Comparison of ENCODE assay signal across 24 cellular contexts in genomic region chr12:54136844-54137580, GRCh38. TPM values are rescaled to one million over a fixed set of nuclear protein-coding genes. Genes with fewer than 3 reads are reported as not detected.
DNase-seq lines count a peak whose midpoint lies in the region; ATAC-seq and TF ChIP-seq lines count a peak whose summit lies in the region.
"Had no signal": no experiment of that assay in that cellular context is flagged by ENCODE, and none has a peak within 500 bp of the region (broad histone marks: within the 10 kb centered on the region; RNA-seq: fewer than 3 reads in every experiment).

No MANE protein-coding gene starts in this region.

- TF ChIP-seq CTCF in AG09319 (IDR thresholded peaks at IDR 0.05; ENCODE audit: low read depth, low read length) = peak; percentile 14
- TF ChIP-seq CTCF in endodermal cell (conservative IDR thresholded peaks at IDR 0.05) = peak; percentile 55
- peak; percentile 22 for TF ChIP-seq CTCF in neural crest cell (conservative IDR thresholded peaks at IDR 0.05)
- no peak for TF ChIP-seq CTCF in chondrocyte (IDR thresholded peaks at IDR 0.05)
- TF ChIP-seq CTCF in coronary artery (IDR thresholded peaks at IDR 0.05) = no peak

- H3K27ac ChIP-seq in endodermal cell (ENCODE audit: low read depth, low read length) (no peak overlapping the region), coronary artery (no peak overlapping the region)
- H3K27ac ChIP-seq: adrenal gland, left ventricle myocardium inferior, pancreas, RWPE1, thyroid gland had no signal

- ATAC-seq in left ventricle myocardium superior (no peak), HG02970 (IDR thresholded peaks at IDR 0.05; ENCODE audit: low FRiP score, unreplicated experiment) (no peak)
- ATAC-seq: esophagus mucosa; stimulated activated memory B cell treated with anti-CD40 and anti-IgM and Interleukin-4, amounts not matched to agents 10 μg/mL and 1 μg/mL and 100 μg/mL, for 72 hours had no signal

- DNase-seq in AG09319 (ENCODE audit: extremely low read depth, low read depth) = no peak
- DNase-seq in GM03348 (ENCODE audit: low spot score) = peak; percentile 63
- DNase-seq in endodermal cell = no peak
- DNase-seq in neural crest cell (ENCODE audit: low read depth, low spot score) = no peak
- DNase-seq in chondrocyte (ENCODE audit: low spot score) = no peak
- DNase-seq in left ventricle myocardium superior = no peak
- no peak for DNase-seq in coronary artery (ENCODE audit: low spot score)
- DNase-seq: activated CD4-positive, alpha-beta T cell treated with anti-CD3 and anti-CD28 coated beads, Interleukin-2, amount 10 ng/mL, durations not matched to agents 24 days and 14 days; activated CD8-positive, alpha-beta memory T cell treated with anti-CD3 and anti-CD28 coated beads, Interleukin-2, amount 50 U/mL, for 48 hours; activated gamma-delta T cell; adrenal gland; DMS153; head of caudate nucleus; KBM-7; left ventricle myocardium inferior; NCI-H1048; NCI-H2081 treated with DMSO at 0.1 percent for 48 hours; pancreas; thyroid gland had no signal

- H3K36me3 ChIP-seq in endodermal cell (ENCODE audit: control insufficient read depth, insufficient read depth, low read length) = no peaks in the 10 kb centered on the region
- H3K36me3 ChIP-seq: adrenal gland, left ventricle myocardium inferior, pancreas, thyroid gland had no signal

- no peaks in the 10 kb centered on the region for H3K9me3 ChIP-seq in endodermal cell (ENCODE audit: control insufficient read depth, low read length)
- H3K9me3 ChIP-seq: adrenal gland, left ventricle myocardium inferior, pancreas, thyroid gland had no signal

- H3K27me3 ChIP-seq in endodermal cell (ENCODE audit: control insufficient read depth, insufficient read depth, low read length, poor library complexity, severe bottlenecking) = peaks cover 100% of the 10 kb centered on the region
- H3K27me3 ChIP-seq: adrenal gland, pancreas had no signal

- 72 to 76% methylated on average over 3 to 12 of the region's 12 CpGs for WGBS in endodermal cell (ENCODE audit: insufficient coverage in 1 of 2, insufficient read length in 1 of 2), 2 experiments

- H3K4me1 Mint-ChIP-seq in endodermal cell (peaks cover 28% of the 10 kb centered on the region), neural crest cell (peaks cover 14% of the 10 kb centered on the region), chondrocyte (ENCODE audit: low read depth) (no peaks in the 10 kb centered on the region)
- H3K4me1 Mint-ChIP-seq: activated CD4-positive, alpha-beta T cell treated with anti-CD3 and anti-CD28 coated beads, Interleukin-2, amount 10 ng/mL, durations not matched to agents 24 days and 14 days; CD14-positive monocyte; stimulated activated memory B cell treated with anti-CD40 and anti-IgM and Interleukin-4, amounts not matched to agents 10 μg/mL and 1 μg/mL and 100 μg/mL, for 72 hours had no signal

- H3K27ac Mint-ChIP-seq in endodermal cell = no peak overlapping the region
- H3K27ac Mint-ChIP-seq in neural crest cell (ENCODE audit: unreplicated experiment) = no peak overlapping the region
- H3K27ac Mint-ChIP-seq in chondrocyte (ENCODE audit: unreplicated experiment) = no peak overlapping the region
- H3K27ac Mint-ChIP-seq: activated CD4-positive, alpha-beta T cell treated with anti-CD3 and anti-CD28 coated beads, Interleukin-2, amount 10 ng/mL, durations not matched to agents 24 days and 14 days; CD14-positive monocyte; stimulated activated memory B cell treated with anti-CD40 and anti-IgM and Interleukin-4, amounts not matched to agents 10 μg/mL and 1 μg/mL and 100 μg/mL, for 72 hours had no signal

- no peak overlapping the region for H3K9ac ChIP-seq in endodermal cell (ENCODE audit: extremely low read depth, low read length, poor library complexity, severe bottlenecking)

- intact Hi-C loops in left ventricle myocardium superior (cut with micrococcal nuclease) = no loop called here

- H3K36me3 Mint-ChIP-seq in endodermal cell (ENCODE audit: low read depth) (no peaks in the 10 kb centered on the region), neural crest cell (ENCODE audit: low read depth) (no peaks in the 10 kb centered on the region), chondrocyte (ENCODE audit: low read depth) (no peaks in the 10 kb centered on the region)
- H3K36me3 Mint-ChIP-seq: CD14-positive monocyte; stimulated activated memory B cell treated with anti-CD40 and anti-IgM and Interleukin-4, amounts not matched to agents 10 μg/mL and 1 μg/mL and 100 μg/mL, for 72 hours had no signal

- H3K4me3 ChIP-seq in endodermal cell (ENCODE audit: low read length) = no peak overlapping the region
- no peak overlapping the region for H3K4me3 ChIP-seq in coronary artery
- H3K4me3 ChIP-seq: adrenal gland, left ventricle myocardium inferior, pancreas, thyroid gland had no signal

- peaks cover 100% of the 10 kb centered on the region for H3K27me3 Mint-ChIP-seq in endodermal cell (ENCODE audit: insufficient read depth)
- peaks cover 100% of the 10 kb centered on the region for H3K27me3 Mint-ChIP-seq in neural crest cell (ENCODE audit: low read depth)
- H3K27me3 Mint-ChIP-seq in chondrocyte (ENCODE audit: low read depth) = peaks cover 83% of the 10 kb centered on the region

- H3K4me1 ChIP-seq in endodermal cell (ENCODE audit: control insufficient read depth, insufficient read depth, low read length) = peaks cover 11% of the 10 kb centered on the region

- H3K9me3 Mint-ChIP-seq in endodermal cell (no peaks in the 10 kb centered on the region), neural crest cell (no peaks in the 10 kb centered on the region), chondrocyte (ENCODE audit: low read depth) (no peaks in the 10 kb centered on the region)
- H3K9me3 Mint-ChIP-seq: activated CD4-positive, alpha-beta T cell treated with anti-CD3 and anti-CD28 coated beads, Interleukin-2, amount 10 ng/mL, durations not matched to agents 24 days and 14 days; stimulated activated memory B cell treated with anti-CD40 and anti-IgM and Interleukin-4, amounts not matched to agents 10 μg/mL and 1 μg/mL and 100 μg/mL, for 72 hours had no signal

- H3K4me3 Mint-ChIP-seq in endodermal cell = no peak overlapping the region
- H3K4me3 Mint-ChIP-seq in neural crest cell = no peak overlapping the region
- no peak overlapping the region for H3K4me3 Mint-ChIP-seq in chondrocyte (ENCODE audit: unreplicated experiment)
- H3K4me3 Mint-ChIP-seq: activated CD4-positive, alpha-beta T cell treated with anti-CD3 and anti-CD28 coated beads, Interleukin-2, amount 10 ng/mL, durations not matched to agents 24 days and 14 days; stimulated activated memory B cell treated with anti-CD40 and anti-IgM and Interleukin-4, amounts not matched to agents 10 μg/mL and 1 μg/mL and 100 μg/mL, for 72 hours had no signal

RNA-seq across cellular contexts. Expression of gene SMUG1, which starts 51.8 kb away (rescaled TPM):
- 10 to 100 TPM; 32.4 to 37.2 TPM for total RNA-seq in endodermal cell
- polyA plus RNA-seq in endodermal cell (2013, experiment 1 of 2) = 28.1 TPM
- polyA plus RNA-seq in endodermal cell (2013, experiment 2 of 2) = 21.6 TPM
- total RNA-seq in neural crest cell = 36.9 and 38.6 TPM in 2 replicates
- total RNA-seq in chondrocyte = 21.1 to 28.7 TPM (median 23.6 TPM) in 3 replicates
- 17.0 TPM for total RNA-seq in left ventricle myocardium superior

Comparison
In these comparisons a context has a peak if more than half of its experiments do, and no peak if none do; other contexts are left out.
1. CTCF ChIP-seq: peak in AG09319 (single experiment), endodermal cell (single experiment) and neural crest cell (single experiment); none in chondrocyte (single experiment) and coronary artery (single experiment).